Comparison of ENCODE assay signal across 8 cellular contexts in genomic region chr15:43492266-43492665, GRCh38. TPM values are rescaled to one million over a fixed set of nuclear protein-coding genes. Genes with fewer than 3 reads are reported as not detected.
DNase-seq lines count a peak whose midpoint lies in the region; ATAC-seq and TF ChIP-seq lines count a peak whose summit lies in the region.

No MANE protein-coding gene starts in this region.

- peaks cover 25% of the 10 kb centered on the region for H3K36me3 Mint-ChIP-seq in activated CD4-positive, alpha-beta T cell treated with anti-CD3 and anti-CD28 coated beads for 36 hours (ENCODE audit: low read depth)
- peaks cover 39% of the 10 kb centered on the region for H3K36me3 Mint-ChIP-seq in activated T-helper 2 cell treated with anti-CD3 and anti-CD28 coated beads, Interferon-gamma antibody, Interleukin-2, Interleukin-4, amounts not matched to agents 10 μg/mL and 5 μg/mL and 100 μg/mL, durations not matched to agents 14 hours and 24 hours and 36 hours (ENCODE audit: low read depth)
- H3K36me3 Mint-ChIP-seq in immature natural killer cell = peaks cover 0 to 5% (median 0%) of the 10 kb centered on the region in 3 donors

- H3K27me3 ChIP-seq in suprapubic skin = no peaks in the 10 kb centered on the region

- intact Hi-C loops in activated CD4-positive, alpha-beta T cell treated with anti-CD3 and anti-CD28 coated beads for 36 hours (cut with DNase I, micrococcal nuclease) = loop anchor here (2.0 to 5.0 kb wide), 3 partner anchors 255 to 385 kb away; partner anchors contain the start of genes PDIA3 (in 2 of the 2) and UBR1 (in 1 of the 2)
- intact Hi-C loops in activated T-helper 2 cell treated with anti-CD3 and anti-CD28 coated beads, Interferon-gamma antibody, Interleukin-2, Interleukin-4, amounts not matched to agents 10 μg/mL and 5 μg/mL and 100 μg/mL, durations not matched to agents 14 hours and 24 hours and 36 hours (cut with micrococcal nuclease) = no loop called here

- no peaks in the 10 kb centered on the region for H3K27me3 Mint-ChIP-seq in activated CD4-positive, alpha-beta T cell treated with anti-CD3 and anti-CD28 coated beads for 36 hours
- H3K27me3 Mint-ChIP-seq in activated T-helper 2 cell treated with anti-CD3 and anti-CD28 coated beads, Interferon-gamma antibody, Interleukin-2, Interleukin-4, amounts not matched to agents 10 μg/mL and 5 μg/mL and 100 μg/mL, durations not matched to agents 14 hours and 24 hours and 36 hours (ENCODE audit: low read depth) = no peaks in the 10 kb centered on the region
- peaks cover 4 to 7% (median 6%) of the 10 kb centered on the region in 3 donors for H3K27me3 Mint-ChIP-seq in immature natural killer cell (ENCODE audit: low read depth in 3 of 3)

- 9% methylated on average over 7 of the region's 7 CpGs for WGBS in suprapubic skin

- no peak for ATAC-seq in activated CD4-positive, alpha-beta T cell treated with anti-CD3 and anti-CD28 coated beads for 36 hours
- no peak for ATAC-seq in esophagus mucosa

- H3K4me3 ChIP-seq in suprapubic skin = peak overlapping the region; percentile 76

- TF ChIP-seq EP300 in suprapubic skin (IDR thresholded peaks at IDR 0.05) = no peak

- peaks cover 23% of the 10 kb centered on the region for H3K4me1 ChIP-seq in suprapubic skin

- no peak for TF ChIP-seq CTCF in suprapubic skin (IDR thresholded peaks at IDR 0.05)

- no peak overlapping the region for H3K27ac ChIP-seq in suprapubic skin

- H3K27ac Mint-ChIP-seq in activated CD4-positive, alpha-beta T cell treated with anti-CD3 and anti-CD28 coated beads for 36 hours = peak overlapping the region; percentile 93
- peak overlapping the region; percentile 95 for H3K27ac Mint-ChIP-seq in activated T-helper 2 cell treated with anti-CD3 and anti-CD28 coated beads, Interferon-gamma antibody, Interleukin-2, Interleukin-4, amounts not matched to agents 10 μg/mL and 5 μg/mL and 100 μg/mL, durations not matched to agents 14 hours and 24 hours and 36 hours
- peak overlapping the region; percentile 91 to 95 (median 94) for H3K27ac Mint-ChIP-seq in immature natural killer cell

- CTCF ChIA-PET in activated CD4-positive, alpha-beta T cell treated with anti-CD3 and anti-CD28 coated beads for 36 hours (lab: Charles Lee) = interaction anchor here (2.0 kb wide), 1 partner anchor 20 kb away, joined by 11 read pairs; no protein-coding TSS in a partner anchor

- no peaks in the 10 kb centered on the region for H3K9me3 Mint-ChIP-seq in activated CD4-positive, alpha-beta T cell treated with anti-CD3 and anti-CD28 coated beads for 36 hours (ENCODE audit: low read depth)
- H3K9me3 Mint-ChIP-seq in activated T-helper 2 cell treated with anti-CD3 and anti-CD28 coated beads, Interferon-gamma antibody, Interleukin-2, Interleukin-4, amounts not matched to agents 10 μg/mL and 5 μg/mL and 100 μg/mL, durations not matched to agents 14 hours and 24 hours and 36 hours = no peaks in the 10 kb centered on the region
- no peaks in the 10 kb centered on the region for H3K9me3 Mint-ChIP-seq in immature natural killer cell

- H3K4me3 Mint-ChIP-seq in activated CD4-positive, alpha-beta T cell treated with anti-CD3 and anti-CD28 coated beads for 36 hours = peak overlapping the region; percentile 81
- H3K4me3 Mint-ChIP-seq in activated T-helper 2 cell treated with anti-CD3 and anti-CD28 coated beads, Interferon-gamma antibody, Interleukin-2, Interleukin-4, amounts not matched to agents 10 μg/mL and 5 μg/mL and 100 μg/mL, durations not matched to agents 14 hours and 24 hours and 36 hours (ENCODE audit: low read depth) = peak overlapping the region; percentile 96
- H3K4me3 Mint-ChIP-seq in immature natural killer cell = peak overlapping the region; percentile 91 to 99 (median 93)

- H3K4me1 Mint-ChIP-seq in activated CD4-positive, alpha-beta T cell treated with anti-CD3 and anti-CD28 coated beads for 36 hours = peaks cover 30% of the 10 kb centered on the region
- peaks cover 25% of the 10 kb centered on the region for H3K4me1 Mint-ChIP-seq in activated T-helper 2 cell treated with anti-CD3 and anti-CD28 coated beads, Interferon-gamma antibody, Interleukin-2, Interleukin-4, amounts not matched to agents 10 μg/mL and 5 μg/mL and 100 μg/mL, durations not matched to agents 14 hours and 24 hours and 36 hours (ENCODE audit: low read depth)
- H3K4me1 Mint-ChIP-seq in immature natural killer cell = peaks cover 24 to 38% of the 10 kb centered on the region in 2 donors

- no peak for TF ChIP-seq POLR2A in suprapubic skin (IDR thresholded peaks at IDR 0.05)

- no peak for DNase-seq in activated CD4-positive, alpha-beta T cell treated with anti-CD3 and anti-CD28 coated beads for 36 hours
- DNase-seq in activated CD4-positive, alpha-beta T cell treated with anti-CD3 and anti-CD28 coated beads, Interleukin-2, amount 50 U/mL, for 48 hours = no peak
- DNase-seq in activated T-helper 2 cell treated with anti-CD3 and anti-CD28 coated beads, Interferon-gamma antibody, Interleukin-2, Interleukin-4, amounts not matched to agents 10 μg/mL and 5 μg/mL and 100 μg/mL, durations not matched to agents 14 hours and 24 hours and 36 hours (ENCODE audit: low spot score) = no peak
- DNase-seq in immature natural killer cell (no peak), suprapubic skin (ENCODE audit: low spot score in 2 of 2) (no peak), putamen (ENCODE audit: low spot score) (no peak)
- DNase-seq in activated CD4-positive, alpha-beta T cell treated with anti-CD3 and anti-CD28 coated beads for 1 hour = no peak

- no peaks in the 10 kb centered on the region for H3K9me3 ChIP-seq in suprapubic skin

- H3K36me3 ChIP-seq in suprapubic skin = peaks cover 25% of the 10 kb centered on the region

- POLR2A ChIA-PET in activated CD4-positive, alpha-beta T cell treated with anti-CD3 and anti-CD28 coated beads for 36 hours (lab: Charles Lee) = interaction anchor here (0.7 kb wide), 1 partner anchor 14 kb away, joined by 3 read pairs; no protein-coding TSS in a partner anchor

RNA-seq across cellular contexts. Expression of gene TP53BP1, which starts 0.7 kb away (rescaled TPM):
- total RNA-seq in activated CD4-positive, alpha-beta T cell treated with anti-CD3 and anti-CD28 coated beads for 36 hours = 10 to 100 TPM; 22.4 to 23.9 TPM
- total RNA-seq in activated T-helper 2 cell treated with anti-CD3 and anti-CD28 coated beads, Interferon-gamma antibody, Interleukin-2, Interleukin-4, amounts not matched to agents 10 μg/mL and 5 μg/mL and 100 μg/mL, durations not matched to agents 14 hours and 24 hours and 36 hours = 43.8 and 46.6 TPM in 2 replicates
- 1 to 10 TPM in 2 of 3 donors, under 1 TPM in 1; 0.55 to 7.8 (median 3.0) TPM for polyA plus RNA-seq in immature natural killer cell
- total RNA-seq in suprapubic skin (10 to 100 TPM; 17.6 to 49.4 (median 29.0) TPM), esophagus mucosa (16.5 TPM)

RNA-seq across cellular contexts. Expression of gene MAP1A, which starts 25.1 kb away (rescaled TPM):
- 1 to 10 TPM; 1.3 TPM for total RNA-seq in activated CD4-positive, alpha-beta T cell treated with anti-CD3 and anti-CD28 coated beads for 36 hours
- 1.9 TPM in 2 replicates for total RNA-seq in activated T-helper 2 cell treated with anti-CD3 and anti-CD28 coated beads, Interferon-gamma antibody, Interleukin-2, Interleukin-4, amounts not matched to agents 10 μg/mL and 5 μg/mL and 100 μg/mL, durations not matched to agents 14 hours and 24 hours and 36 hours
- polyA plus RNA-seq in immature natural killer cell = under 1 TPM in 2 of 3 donors, not detected in 1; 0.04 to 0.07 TPM
- total RNA-seq in suprapubic skin (1 to 10 TPM; 2.4 to 5.7 (median 4.0) TPM), esophagus mucosa (0.76 TPM)
